ENCODE assay signal across 29 cellular contexts in genomic region chr3:97485206-97485605, GRCh38.
"Had no signal": no experiment of that assay in that cellular context is flagged by ENCODE, and none has a peak within 500 bp of the region (broad histone marks: within the 10 kb centered on the region; RNA-seq: fewer than 3 reads in every experiment).

No MANE protein-coding gene starts in this region.

- DNase-seq: activated B cell treated with CpG ODN at 0.5 μM for 24 hours; activated CD4-positive, alpha-beta T cell treated with anti-CD3 and anti-CD28 coated beads for 48 hours; activated CD4-positive, alpha-beta T cell treated with anti-CD3 and anti-CD28 coated beads, Interleukin-2, amount 50 U/mL, for 1 hour; activated CD4-positive, alpha-beta T cell treated with anti-CD3 and anti-CD28 coated beads, Interleukin-2, amount 50 U/mL, for 48 hours; activated CD8-positive, alpha-beta memory T cell treated with anti-CD3 and anti-CD28 coated beads for 24 hours; activated CD8-positive, alpha-beta T cell treated with anti-CD3 and anti-CD28 coated beads for 36 hours; activated effector memory CD4-positive, alpha-beta T cell treated with anti-CD3 and anti-CD28 coated beads, Interleukin-2, amount 50 U/mL, for 16 hours; activated naive CD4-positive, alpha-beta T cell treated with anti-CD3 and anti-CD28 coated beads for 36 hours; activated naive CD8-positive, alpha-beta T cell treated with anti-CD3 and anti-CD28 coated beads for 36 hours; activated naive CD8-positive, alpha-beta T cell treated with anti-CD3 and anti-CD28 coated beads, Interleukin-2, amount 50 U/mL, for 24 hours; activated T-cell treated with anti-CD3 and anti-CD28 coated beads, Interleukin-2, amount 50 U/mL, for 48 hours; adrenal gland; amygdala; aorta; body of pancreas; caudate nucleus; cortex of kidney; dermis blood vessel endothelial cell; effector CD4-positive, alpha-beta T cell; effector memory CD8-positive, alpha-beta T cell; erythroblast; esophagus squamous epithelium; foreskin melanocyte; heart right ventricle; T-helper 2 cell; WERI-Rb-1 had no signal

- H3K36me3 ChIP-seq: adrenal gland, esophagus squamous epithelium, gastroesophageal sphincter, heart right ventricle, WERI-Rb-1 had no signal

- H3K27me3 ChIP-seq: adrenal gland, body of pancreas, esophagus squamous epithelium, gastroesophageal sphincter, heart right ventricle, hepatocyte had no signal

- ATAC-seq: activated CD4-positive, CD25-positive, alpha-beta regulatory T cell treated with anti-CD3 and anti-CD28 coated beads, Interleukin-2, amount 50 U/mL, for 24 hours; activated CD8-positive, alpha-beta T cell treated with anti-CD3 and anti-CD28 coated beads for 36 hours; activated naive CD8-positive, alpha-beta T cell treated with anti-CD3 and anti-CD28 coated beads, Interleukin-2, amount 50 U/mL, for 24 hours; body of pancreas; effector memory CD8-positive, alpha-beta T cell; gastroesophageal sphincter; heart right ventricle had no signal

- H3K4me3 ChIP-seq: adrenal gland, body of pancreas, esophagus squamous epithelium, gastroesophageal sphincter, heart right ventricle, hepatocyte had no signal
